21 cellular contexts compared by ENCODE assay signal in the genomic region with DNA sequence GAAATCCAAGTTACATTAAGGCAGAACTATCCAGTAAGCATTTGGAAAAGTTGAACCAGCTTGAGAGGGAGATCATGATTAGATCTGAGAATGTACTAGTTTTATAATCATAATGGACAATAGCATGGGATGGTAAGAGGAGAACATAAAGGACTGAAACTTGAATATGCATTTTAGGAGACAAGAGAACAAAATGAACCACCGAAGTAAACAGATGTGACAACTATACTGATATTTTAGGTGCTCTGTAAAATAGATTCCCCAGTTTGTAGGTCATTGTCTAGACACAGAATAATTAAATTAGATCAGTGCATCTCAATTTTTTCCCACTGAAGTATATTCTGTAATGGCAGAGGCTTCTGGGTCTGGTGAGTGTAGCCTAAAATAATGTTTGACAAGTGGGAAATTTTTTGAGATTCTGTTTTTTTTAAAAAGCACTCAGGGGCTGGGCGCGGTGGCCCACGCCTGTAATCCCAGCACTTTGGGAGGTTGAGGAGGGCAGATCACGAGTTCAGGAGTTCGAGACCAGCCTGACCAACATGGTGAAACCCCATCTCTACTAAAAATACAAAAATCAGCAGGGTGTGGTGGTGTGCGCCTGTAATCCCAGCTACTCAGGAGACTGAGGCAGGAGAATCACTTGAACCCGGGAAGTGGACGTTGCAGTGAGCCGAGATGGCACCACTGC. TPM values are rescaled to one million over a fixed set of nuclear protein-coding genes. Genes with fewer than 3 reads are reported as not detected.
A peak's percentile ranks its signal among the peaks of the same experiment; 100 is the strongest.
DNase-seq lines count a peak whose midpoint lies in the region; ATAC-seq, FAIRE-seq and TF ChIP-seq lines count a peak whose summit lies in the region.
"Had no signal": no experiment of that assay in that cellular context is flagged by ENCODE, and none has a peak within 500 bp of the region (broad histone marks: within the 10 kb centered on the region; RNA-seq: fewer than 3 reads in every experiment).

No MANE protein-coding gene starts in this region.

- FAIRE-seq in GM19239 (lab: Jason Lieb, UNC): peak; percentile 31
- FAIRE-seq: G401.6, GM12892, GM18507 had no signal

- ATAC-seq in SK-N-SH treated with all-trans-retinoic acid at 6 μM for 48 hours (peak; percentile 91), left ventricle myocardium superior (no peak)
- ATAC-seq: CD8-positive, alpha-beta T cell; GM23338; HCT116 had no signal

- H3K79me2 ChIP-seq in PC-9 (ENCODE audit: low read depth): no peaks in the 10 kb centered on the region

- no peaks in the 10 kb centered on the region for H4K20me1 ChIP-seq in PC-9 (ENCODE audit: insufficient read depth)
- H4K20me1 ChIP-seq: BLaER1 treated with 17β-estradiol and CSF1 and Interleukin-3, amounts not matched to agents 10 nM and 100 nM had no signal

- TSS peak; percentile 2 for BruUV-seq in PC-9 (replicated peaks; lab: Mats Ljungman, UMichigan)

- H3K4me2 ChIP-seq in PC-9: no peak overlapping the region
- H3K4me2 ChIP-seq: BLaER1 treated with 17β-estradiol and CSF1 and Interleukin-3, amounts not matched to agents 10 nM and 100 nM; GM23338 had no signal

- H3K9me2 ChIP-seq in PC-9 (ENCODE audit: insufficient read depth): no peaks in the 10 kb centered on the region

- no peak overlapping the region for H2AFZ ChIP-seq in PC-9
- H2AFZ ChIP-seq: GM23338 had no signal

- intact Hi-C loops in PC-9 (cut with micrococcal nuclease; ENCODE audit: unreplicated experiment) (no loop called here), left ventricle myocardium superior (cut with micrococcal nuclease) (no loop called here)

- H3K4me3 ChIP-seq in PC-9: no peak overlapping the region
- H3K4me3 ChIP-seq: BLaER1 treated with 17β-estradiol and CSF1 and Interleukin-3, amounts not matched to agents 10 nM and 100 nM; GM23338 had no signal

- no peaks in the 10 kb centered on the region for H3K4me1 ChIP-seq in PC-9 (replicated peaks; ENCODE audit: insufficient read depth)
- H3K4me1 ChIP-seq: BLaER1 treated with 17β-estradiol and CSF1 and Interleukin-3, amounts not matched to agents 10 nM and 100 nM had no signal

- H3F3A ChIP-seq in PC-9 (ENCODE audit: insufficient read depth, low read depth): no peaks in the 10 kb centered on the region

- TF ChIP-seq CTCF in PC-9 (conservative IDR thresholded peaks at IDR 0.05) (no peak), osteocyte (IDR thresholded peaks at IDR 0.05) (no peak)

- no peaks in the 10 kb centered on the region for H3K27me3 Mint-ChIP-seq in osteocyte (ENCODE audit: unreplicated experiment)
- H3K27me3 Mint-ChIP-seq in activated naive CD4-positive, alpha-beta T cell treated with anti-CD3 and anti-CD28 coated beads, Interleukin-2, amount 10 ng/mL, durations not matched to agents 7 days and 5 days: no peaks in the 10 kb centered on the region
- H3K27me3 Mint-ChIP-seq: B cell had no signal

- H3K4me3 Mint-ChIP-seq in osteocyte (ENCODE audit: unreplicated experiment): no peak overlapping the region
- H3K4me3 Mint-ChIP-seq in activated naive CD4-positive, alpha-beta T cell treated with anti-CD3 and anti-CD28 coated beads, Interleukin-2, amount 10 ng/mL, durations not matched to agents 7 days and 5 days: no peak overlapping the region
- H3K4me3 Mint-ChIP-seq: B cell; CD8-positive, alpha-beta T cell; GM23338; HFFc6 had no signal

- no peaks in the 10 kb centered on the region for H3K9me3 ChIP-seq in PC-9 (ENCODE audit: insufficient read depth, low read depth)
- H3K9me3 ChIP-seq: BLaER1 treated with 17β-estradiol and CSF1 and Interleukin-3, amounts not matched to agents 10 nM and 100 nM had no signal

- H3K27me3 ChIP-seq in PC-9 (ENCODE audit: insufficient read depth, low read depth): no peaks in the 10 kb centered on the region
- H3K27me3 ChIP-seq: BLaER1 treated with 17β-estradiol and CSF1 and Interleukin-3, amounts not matched to agents 10 nM and 100 nM had no signal

- peaks cover 18% of the 10 kb centered on the region for H3K4me1 Mint-ChIP-seq in osteocyte (ENCODE audit: unreplicated experiment)
- H3K4me1 Mint-ChIP-seq in activated naive CD4-positive, alpha-beta T cell treated with anti-CD3 and anti-CD28 coated beads, Interleukin-2, amount 10 ng/mL, durations not matched to agents 7 days and 5 days: peaks cover 7% of the 10 kb centered on the region
- H3K4me1 Mint-ChIP-seq: B cell, GM23338 had no signal

- peaks cover 92% of the 10 kb centered on the region for H3K36me3 ChIP-seq in PC-9 (ENCODE audit: low read depth)

- H3K36me3 Mint-ChIP-seq in osteocyte (ENCODE audit: unreplicated experiment): peaks cover 46% of the 10 kb centered on the region
- peaks cover 85% of the 10 kb centered on the region for H3K36me3 Mint-ChIP-seq in activated naive CD4-positive, alpha-beta T cell treated with anti-CD3 and anti-CD28 coated beads, Interleukin-2, amount 10 ng/mL, durations not matched to agents 7 days and 5 days

- peak overlapping the region; percentile 23 for H3K27ac Mint-ChIP-seq in osteocyte (ENCODE audit: unreplicated experiment)
- no peak overlapping the region for H3K27ac Mint-ChIP-seq in activated naive CD4-positive, alpha-beta T cell treated with anti-CD3 and anti-CD28 coated beads, Interleukin-2, amount 10 ng/mL, durations not matched to agents 7 days and 5 days
- H3K27ac Mint-ChIP-seq: B cell; CD8-positive, alpha-beta T cell; GM23338; HFFc6 had no signal

- CTCF ChIA-PET in PC-9 (lab: Charles Lee): no interaction called here
- CTCF ChIA-PET in activated naive CD4-positive, alpha-beta T cell treated with anti-CD3 and anti-CD28 coated beads, Interleukin-2, amount 10 ng/mL, durations not matched to agents 7 days and 5 days (lab: Charles Lee): no interaction called here

- no peaks in the 10 kb centered on the region for H3K9me3 Mint-ChIP-seq in osteocyte (ENCODE audit: unreplicated experiment)
- no peaks in the 10 kb centered on the region for H3K9me3 Mint-ChIP-seq in activated naive CD4-positive, alpha-beta T cell treated with anti-CD3 and anti-CD28 coated beads, Interleukin-2, amount 10 ng/mL, durations not matched to agents 7 days and 5 days
- H3K9me3 Mint-ChIP-seq: CD8-positive, alpha-beta T cell; GM23338; HFFc6 had no signal

- H3K27ac ChIP-seq in PC-9: no peak overlapping the region
- H3K27ac ChIP-seq: BLaER1 treated with 17β-estradiol and CSF1 and Interleukin-3, amounts not matched to agents 10 nM and 100 nM; HL-60 had no signal

- DNase-seq in GM19239 (ENCODE audit: insufficient read length, low spot score): no peak
- DNase-seq in PC-9: no peak
- no peak for DNase-seq in osteocyte (ENCODE audit: extremely low spot score, unreplicated experiment)
- DNase-seq in MV-4-11 (lab: John Stamatoyannopoulos, UW): no peak
- no peak for DNase-seq in activated naive CD4-positive, alpha-beta T cell treated with anti-CD3 and anti-CD28 coated beads, Interleukin-2, amount 10 ng/mL, durations not matched to agents 7 days and 5 days
- DNase-seq in left ventricle myocardium superior: no peak
- DNase-seq: CD8-positive, alpha-beta T cell; DMS 273 treated with DMSO at 0.1 percent for 48 hours; DMS53; H7; HFFc6; IMR-90 had no signal

- POLR2A ChIA-PET in PC-9 (lab: Charles Lee; ENCODE audit: unreplicated experiment): interaction anchor here (0.7 kb wide), 1 partner anchor 121 kb away, joined by 6 read pairs; no protein-coding TSS in a partner anchor

TF ChIP-seq in SK-N-SH treated with all-trans-retinoic acid at 6 μM for 48 hours, 23 proteins besides CTCF, POLR2A, EP300 and RAD21 (continues in another document):
- TF ChIP-seq TOX (CRISPR knock-in tag; IDR thresholded peaks at IDR 0.05; ENCODE audit: borderline replicate concordance) (no peak), ARNTL (CRISPR knock-in tag; IDR thresholded peaks at IDR 0.05; ENCODE audit: borderline replicate concordance, low read depth) (no peak), ISL1 (CRISPR knock-in tag; IDR thresholded peaks at IDR 0.05) (peak; percentile 98), POU6F1 (CRISPR knock-in tag; IDR thresholded peaks at IDR 0.05; ENCODE audit: borderline replicate concordance, low read depth) (no peak), CREB5 (CRISPR knock-in tag; IDR thresholded peaks at IDR 0.05; ENCODE audit: low read depth) (peak; percentile 99), CSDC2 (CRISPR knock-in tag; IDR thresholded peaks at IDR 0.05) (peak; percentile 53; the same call in 1 of the 2 replicates), ESRRG (CRISPR knock-in tag; IDR thresholded peaks at IDR 0.05) (0 out of 2 replicates have a peak, but pooled peaks have one; percentile 4), ZFP3 (CRISPR knock-in tag; IDR thresholded peaks at IDR 0.05) (peak; percentile 74), OSR1 (CRISPR knock-in tag; IDR thresholded peaks at IDR 0.05) (no peak), TCF4 (CRISPR knock-in tag; IDR thresholded peaks at IDR 0.05; ENCODE audit: borderline replicate concordance) (no peak), SNAI2 (CRISPR knock-in tag; IDR thresholded peaks at IDR 0.05) (peak; percentile 87; the same call in 1 of the 2 replicates), ZFP30 (CRISPR knock-in tag; IDR thresholded peaks at IDR 0.05) (no peak), ZNF565 (CRISPR knock-in tag; conservative IDR thresholded peaks at IDR 0.05; ENCODE audit: low read depth) (no peak), ZNF8 (CRISPR knock-in tag; IDR thresholded peaks at IDR 0.05) (no peak)

RNA-seq across cellular contexts. Expression of gene ECT2, which starts 16.3 kb away (rescaled TPM):
- total RNA-seq in PC-9 (2021): 128 and 145 TPM in 2 replicates
- 15.8 and 18.9 TPM in 2 replicates for total RNA-seq in osteocyte
- 4.8 TPM for total RNA-seq in left ventricle myocardium superior

RNA-seq across cellular contexts. Expression of gene NCEH1, which starts 56.0 kb away (rescaled TPM):
- 39.6 and 43.5 TPM in 2 replicates for total RNA-seq in PC-9 (2021)
- total RNA-seq in osteocyte: 6.7 and 8.1 TPM in 2 replicates
- total RNA-seq in left ventricle myocardium superior: 63.6 TPM
